Comparison of ENCODE assay signal across 22 cellular contexts in the genomic region with DNA sequence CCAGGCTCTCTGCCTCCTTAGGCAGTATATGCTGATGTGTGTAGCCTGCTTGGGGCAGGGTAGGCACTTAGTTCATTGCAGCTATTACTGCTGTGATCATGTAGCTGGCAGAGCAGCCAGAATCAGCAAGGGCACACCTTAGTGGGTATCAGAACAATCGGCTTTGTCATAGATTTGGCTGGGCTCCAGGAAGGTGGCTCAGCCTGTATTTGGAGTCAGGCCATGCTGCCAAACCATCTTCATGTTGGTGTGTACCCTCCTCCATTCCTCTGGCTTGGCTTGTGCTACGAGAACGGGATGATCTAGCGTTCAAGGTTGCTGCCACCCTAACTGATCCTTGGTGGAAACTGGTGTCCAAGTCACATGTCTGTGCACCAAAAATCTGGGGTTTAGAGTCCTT. TPM values are rescaled to one million over a fixed set of nuclear protein-coding genes. Genes with fewer than 3 reads are reported as not detected.
A peak's percentile ranks its signal among the peaks of the same experiment; 100 is the strongest.
DNase-seq lines count a peak whose midpoint lies in the region; ATAC-seq, FAIRE-seq and TF ChIP-seq lines count a peak whose summit lies in the region.
"Had no signal": no experiment of that assay in that cellular context is flagged by ENCODE, and none has a peak within 500 bp of the region (broad histone marks: within the 10 kb centered on the region; RNA-seq: fewer than 3 reads in every experiment).

No MANE protein-coding gene starts in this region.

- no peak overlapping the region for H3K4ac ChIP-seq in trophoblast cell (ENCODE audit: low read depth, low read length)

- no peak overlapping the region for H3K23ac ChIP-seq in trophoblast cell (ENCODE audit: low read length)

- ATAC-seq in K562, result no peak
- ATAC-seq: left lobe of liver; stimulated activated naive B cell treated with anti-CD40 and anti-IgM and Interleukin-4, amounts not matched to agents 10 μg/mL and 1 μg/mL and 100 μg/mL, for 72 hours had no signal

- intact Hi-C loops in K562 (cut with micrococcal nuclease), result no loop called here

- no peak for FAIRE-seq in K562 (lab: Jason Lieb, UNC)
- FAIRE-seq in small intestine (lab: Jason Lieb, UNC), result no peak
- FAIRE-seq: endometrium, GM18507 had no signal

- no peak for TF ChIP-seq EP300 in K562 (IDR thresholded peaks at IDR 0.05; ENCODE audit: low read length)

- no peak for TF ChIP-seq CTCF in K562 (IDR thresholded peaks at IDR 0.05 in 2 of 3, conservative IDR thresholded peaks at IDR 0.05 in 1 of 3; ENCODE audit: insufficient read depth in 2 of 3, low read depth in 1 of 3, low read length in 3 of 3)

- H4K20me1 ChIP-seq in K562 (replicated peaks; ENCODE audit: control insufficient read depth, insufficient read depth, low read length), result no peaks in the 10 kb centered on the region
- H4K20me1 ChIP-seq: BLaER1 had no signal

- peak in 2 of 3 experiments; percentile 40 to 67 for DNase-seq in NCI-H1417 (lab: John Stamatoyannopoulos, UW)
- no peak for DNase-seq in NCI-H1417 treated with DMSO at 0.1 percent for 48 hours (lab: John Stamatoyannopoulos, UW)
- peak; percentile 93 for DNase-seq in NCI-H2029 treated with DMSO at 0.1 percent for 48 hours (lab: John Stamatoyannopoulos, UW)
- DNase-seq in K562 (ENCODE audit: extremely low read depth in 1 of 4, low spot score in 3 of 4), result no peak
- peak; percentile 55 for DNase-seq in small intestine
- no peak for DNase-seq in HuH-7 (ENCODE audit: low spot score)
- no peak for DNase-seq in trophoblast cell
- DNase-seq in germinal center (ENCODE audit: low spot score), result no peak
- DNase-seq: activated CD4-positive, alpha-beta T cell treated with anti-CD3 and anti-CD28 coated beads for 48 hours; anterior cingulate cortex; DND-41; foreskin fibroblast; HCEC 1CT; NCI-H446; SK-N-SH; stimulated activated CD4-positive, alpha-beta T cell treated with anti-CD3 and anti-CD28 coated beads, Interleukin-15, amount 100 ng/mL, for 24 hours; stimulated activated naive B cell treated with anti-CD40 and anti-IgM and Interleukin-4, amounts not matched to agents 10 μg/mL and 1 μg/mL and 100 μg/mL, for 72 hours had no signal

- no peak overlapping the region for H3K14ac ChIP-seq in trophoblast cell (ENCODE audit: low read length)

- H3K9me1 ChIP-seq in K562 (ENCODE audit: control insufficient read depth, insufficient read depth, low read length), result no peaks in the 10 kb centered on the region

- H3K9me3 ChIP-seq in K562 (replicated peaks; ENCODE audit: control insufficient read depth, insufficient read depth, low read depth, low read length) (no peaks in the 10 kb centered on the region), small intestine (ENCODE audit: control insufficient read depth, low read depth) (no peaks in the 10 kb centered on the region), trophoblast cell (ENCODE audit: insufficient read depth, low read depth, low read length) (no peaks in the 10 kb centered on the region)
- H3K9me3 ChIP-seq: neutrophil had no signal

- no peak overlapping the region for H3K27ac ChIP-seq in K562 (ENCODE audit: extremely low read depth, low read depth, low read length)
- no peak overlapping the region for H3K27ac ChIP-seq in small intestine (ENCODE audit: low read depth in 1 of 2, low read length in 1 of 2)
- no peak overlapping the region for H3K27ac ChIP-seq in trophoblast cell (ENCODE audit: low read depth, low read length)
- H3K27ac ChIP-seq: BLaER1, neutrophil had no signal

- in situ Hi-C loops in K562 (cut with MboI), result no loop called here

- no peak overlapping the region for H3K18ac ChIP-seq in trophoblast cell (ENCODE audit: low read length)

- H2BK120ac ChIP-seq in trophoblast cell (ENCODE audit: insufficient read depth, low read length, poor library complexity), result no peak overlapping the region

- peaks cover 66% of the 10 kb centered on the region for H3K36me3 ChIP-seq in K562 (ENCODE audit: control insufficient read depth, insufficient read depth, low read length)
- no peaks in the 10 kb centered on the region for H3K36me3 ChIP-seq in small intestine (ENCODE audit: control insufficient read depth in 2 of 2, insufficient read depth in 2 of 2, low read length in 2 of 2)
- H3K36me3 ChIP-seq in trophoblast cell (ENCODE audit: control insufficient read depth in 1 of 2, insufficient read depth in 2 of 2, low read length in 2 of 2), result peaks cover 13 to 26% of the 10 kb centered on the region in 2 experiments
- H3K36me3 ChIP-seq: neutrophil had no signal

- POLR2A ChIA-PET in K562 (lab: Yijun Ruan, JAX), result interaction anchor here (1.0 kb wide), 1 partner anchor 15 kb away, joined by 3 read pairs; no protein-coding TSS in a partner anchor

- H3K4me1 ChIP-seq in K562 (replicated peaks in 1 of 2; ENCODE audit: control insufficient read depth in 2 of 2, insufficient read depth in 2 of 2, low read length in 2 of 2), result peaks cover 0 to 27% of the 10 kb centered on the region in 2 experiments; a peak in 3 of 5 replicates
- no peaks in the 10 kb centered on the region for H3K4me1 ChIP-seq in small intestine (ENCODE audit: control insufficient read depth in 2 of 2, insufficient read depth in 1 of 2, low read depth in 1 of 2, low read length in 1 of 2)
- peaks cover 16 to 26% of the 10 kb centered on the region in 2 experiments for H3K4me1 ChIP-seq in trophoblast cell (ENCODE audit: control insufficient read depth in 1 of 2, insufficient read depth in 2 of 2, low read length in 2 of 2)

- no peak overlapping the region for H4K8ac ChIP-seq in trophoblast cell (ENCODE audit: low read depth, low read length)

- H2BK5ac ChIP-seq in trophoblast cell (ENCODE audit: low read depth, low read length, poor library complexity), result no peak overlapping the region

- H2BK12ac ChIP-seq in trophoblast cell (ENCODE audit: low read length), result no peak overlapping the region

- H3K4me3 ChIP-seq in K562, result no peak overlapping the region
- H3K4me3 ChIP-seq in small intestine (ENCODE audit: low read depth in 1 of 2, low read length in 2 of 2), result no peak overlapping the region
- H3K4me3 ChIP-seq in trophoblast cell (ENCODE audit: low read depth, low read length), result no peak overlapping the region
- H3K4me3 ChIP-seq: BLaER1 had no signal

- H4K12ac ChIP-seq in trophoblast cell (ENCODE audit: low read depth, low read length), result no peak overlapping the region

- no peak overlapping the region for H2AK5ac ChIP-seq in trophoblast cell (ENCODE audit: low read length)

- peaks cover 11% of the 10 kb centered on the region for H3K79me1 ChIP-seq in trophoblast cell (ENCODE audit: low read length)

- H4K91ac ChIP-seq in trophoblast cell (ENCODE audit: low read depth, low read length), result no peak overlapping the region

- no peak for TF ChIP-seq RAD21 in K562 (CRISPR knock-in tag; conservative IDR thresholded peaks at IDR 0.05 in 1 of 2, IDR thresholded peaks at IDR 0.05 in 1 of 2)

- no peak for TF ChIP-seq POLR2A in K562 (conservative IDR thresholded peaks at IDR 0.05)

- CTCF ChIA-PET in K562 (lab: Yijun Ruan, JAX; ENCODE audit: low intra/inter-chr PET ratio), result no interaction called here

- H3K27me3 ChIP-seq in K562 (ENCODE audit: control insufficient read depth in 2 of 2, insufficient read depth in 2 of 2, low read length in 2 of 2) (no peaks in the 10 kb centered on the region), small intestine (ENCODE audit: control insufficient read depth in 2 of 2, insufficient read depth in 2 of 2, low read length in 2 of 2) (no peaks in the 10 kb centered on the region), trophoblast cell (ENCODE audit: insufficient read depth, low read length) (no peaks in the 10 kb centered on the region)
- H3K27me3 ChIP-seq: BLaER1, neutrophil had no signal

- WGBS in K562 (ENCODE audit: insufficient coverage, low coverage, missing lambda C conversion rate), result 81% methylated on average over 4 of the region's 4 CpGs
- WGBS in small intestine, 3 donors, result 23 to 79% (median 26%) methylated on average over 4 of the region's 4 CpGs
- no CpG with 5 or more reads among the region's 4 CpGs for WGBS in trophoblast cell (ENCODE audit: extremely low coverage, insufficient coverage, insufficient read length)

- H3K9ac ChIP-seq in K562 (ENCODE audit: insufficient read depth in 1 of 2, low read depth in 2 of 2, low read length in 2 of 2) (no peak overlapping the region), trophoblast cell (ENCODE audit: low read length) (no peak overlapping the region)
- H3K9ac ChIP-seq: BLaER1, SK-N-SH had no signal

- BruUV-seq in K562 (replicated peaks; lab: Mats Ljungman, UMichigan), result no TSS peak

- no peak overlapping the region for H3K4me2 ChIP-seq in K562 (ENCODE audit: insufficient read depth, low read length)
- no peak overlapping the region for H3K4me2 ChIP-seq in trophoblast cell (ENCODE audit: low read length)
- H3K4me2 ChIP-seq: BLaER1, SK-N-SH had no signal

- peaks cover 8% of the 10 kb centered on the region; the same call in 2 of the 3 replicates for H3K79me2 ChIP-seq in K562 (ENCODE audit: control insufficient read depth, insufficient read depth, low read length)
- peaks cover 3% of the 10 kb centered on the region for H3K79me2 ChIP-seq in trophoblast cell (ENCODE audit: control insufficient read depth, insufficient read depth, low read length, poor library complexity)

- H2AFZ ChIP-seq in K562 (ENCODE audit: low read depth, low read length) (no peak overlapping the region), trophoblast cell (ENCODE audit: insufficient read depth, low read length, poor library complexity) (no peak overlapping the region)

RNA-seq across cellular contexts. Expression of gene VANGL1, which starts 23.5 kb away (rescaled TPM):
- 20.7 and 22.7 TPM in 2 replicates for total RNA-seq in K562 (2011; cell fraction: chromatin; rRNA removed; ENCODE audit: low replicate concordance)
- 13.6 and 15.0 TPM in 2 replicates for total RNA-seq in K562 (2011; cell fraction: nucleolus; rRNA removed)
- 17.8 and 20.5 TPM in 2 replicates for total RNA-seq in K562 (2011; cell fraction: nucleoplasm; rRNA removed)
- total RNA-seq in K562 (2014; rRNA removed), result 5.9 and 9.2 TPM in 2 replicates
- total RNA-seq in K562 (2014; rRNA removed; fragmentation: Illumina TruSeq; extraction: Trizol), result 9.3 and 10.4 TPM in 2 replicates
- 9.4 and 10.3 TPM in 2 replicates for total RNA-seq in K562 (2015; rRNA removed; fragmentation: Illumina TruSeq; extraction: Trizol)
- total RNA-seq in K562 (2021), result 12.7 and 12.9 TPM in 2 replicates
- polyA plus RNA-seq in K562 (2011; rRNA removed), result 8.6 and 9.6 TPM in 2 replicates
- 10.2 and 10.6 TPM in 2 replicates for polyA plus RNA-seq in K562 (2011; cell fraction: cytosol; rRNA removed)
- polyA plus RNA-seq in K562 (2011; cell fraction: nucleus; rRNA removed), result 8.4 and 10.9 TPM in 2 replicates
- 8.2 and 9.1 TPM in 2 replicates for polyA plus RNA-seq in K562 (2012)
- 11.1 and 12.8 TPM in 2 replicates for polyA plus RNA-seq in K562 (2014; fragmentation: Illumina TruSeq; extraction: Trizol)
- polyA plus RNA-seq in K562 (2014; fragmentation: Nextera tagmentation; extraction: Ambion mirVana), result 1 to 10 TPM in 1 of 2 experiments, under 1 TPM in 1; 0.90 to 1.2 TPM
- 6.0 and 10.2 TPM in 2 replicates for polyA plus RNA-seq in K562 (2014; rRNA removed)
- 10.1 and 10.6 TPM in 2 replicates for polyA minus RNA-seq in K562 (2011; rRNA and poly(A)+ RNA removed)
- 4.4 and 7.1 TPM in 2 replicates for polyA minus RNA-seq in K562 (2011; cell fraction: cytosol; rRNA and poly(A)+ RNA removed)
- 4.0 and 9.1 TPM in 2 replicates for polyA minus RNA-seq in K562 (2011; cell fraction: nucleus; rRNA and poly(A)+ RNA removed)
- polyA plus RNA-seq in small intestine, result 1 to 10 TPM in 2 of 3 donors, under 1 TPM in 1; 0.54 to 4.4 (median 1.1) TPM
- 14.8 and 15.3 TPM in 2 replicates for polyA plus RNA-seq in trophoblast cell (2013)

Comparison
In these comparisons a context has a peak if more than half of its experiments do, and no peak if none do; other contexts are left out.
1. DNase-seq: peak in NCI-H1417 (2 of 3), NCI-H2029 treated with DMSO at 0.1 percent for 48 hours (single experiment) and small intestine (single experiment); none in NCI-H1417 treated with DMSO at 0.1 percent for 48 hours (single experiment), K562 (0 of 4), HuH-7 (single experiment), trophoblast cell (0 of 2) and germinal center (single experiment).